21 cellular contexts compared by ENCODE assay signal in genomic region chr20:62715201-62715600, GRCh38. TPM values are rescaled to one million over a fixed set of nuclear protein-coding genes. Genes with fewer than 3 reads are reported as not detected.
"Had no signal": no experiment of that assay in that cellular context is flagged by ENCODE, and none has a peak within 500 bp of the region (broad histone marks: within the 10 kb centered on the region; RNA-seq: fewer than 3 reads in every experiment).

No MANE protein-coding gene starts in this region.

- H3K4me1 Mint-ChIP-seq: endodermal cell had no signal

- H3K4me3 ChIP-seq: dorsolateral prefrontal cortex had no signal

- ATAC-seq: activated naive CD4-positive, alpha-beta T cell treated with anti-CD3 and anti-CD28 coated beads, Interleukin-2, amount 50 U/mL, for 72 hours; left lobe of liver had no signal

- DNase-seq: activated gamma-delta T cell treated with Interleukin-2 at 50 U/mL for 16 hours; activated T-cell treated with anti-CD3 and anti-CD28 coated beads for 4 hours; amygdala; dorsolateral prefrontal cortex; endodermal cell; foreskin melanocyte; glutamatergic neuron; hippocampal formation; islet precursor cell; midbrain; stimulated activated CD4-positive, alpha-beta T cell treated with anti-CD3 and anti-CD28 coated beads, Interleukin-12 subunit alpha, Interleukin-12 subunit beta, amount 100 ng/mL, for 4 hours; stimulated activated CD4-positive, alpha-beta T cell treated with anti-CD3 and anti-CD28 coated beads, Interleukin-1b, Interleukin-23, amount 100 ng/mL, for 48 hours; stimulated activated CD8-positive, alpha-beta memory T cell treated with anti-CD3 and anti-CD28 coated beads, Interleukin-4, amount 100 ng/mL, for 48 hours; stimulated activated naive CD4-positive, alpha-beta T cell; T-helper 1 cell had no signal

- FAIRE-seq: colon had no signal

- H3K27ac ChIP-seq: dorsolateral prefrontal cortex had no signal

- H3K27ac Mint-ChIP-seq: activated naive CD4-positive, alpha-beta T cell treated with anti-CD3 and anti-CD28 coated beads, Interleukin-2, amount 50 U/mL, for 72 hours; activated T-helper 1 cell treated with anti-CD3 and anti-CD28 coated beads, Interleukin-12 subunit alpha, Interleukin-12 subunit beta, Interleukin-2, Interleukin-4 antibody, amounts not matched to agents 30 ng/mL and 10 ng/mL and 1 ng/mL, durations not matched to agents 14 hours and 24 hours and 36 hours; endodermal cell had no signal

- H3K4me3 Mint-ChIP-seq: activated T-helper 1 cell treated with anti-CD3 and anti-CD28 coated beads, Interleukin-12 subunit alpha, Interleukin-12 subunit beta, Interleukin-2, Interleukin-4 antibody, amounts not matched to agents 30 ng/mL and 10 ng/mL and 1 ng/mL, durations not matched to agents 14 hours and 24 hours and 36 hours; endodermal cell had no signal

RNA-seq across cellular contexts. Expression of gene NTSR1, which starts 6.6 kb away (rescaled TPM):
- total RNA-seq: activated naive CD4-positive, alpha-beta T cell treated with anti-CD3 and anti-CD28 coated beads, Interleukin-2, amount 50 U/mL, for 72 hours; activated T-helper 1 cell treated with anti-CD3 and anti-CD28 coated beads, Interleukin-12 subunit alpha, Interleukin-12 subunit beta, Interleukin-2, Interleukin-4 antibody, amounts not matched to agents 30 ng/mL and 10 ng/mL and 1 ng/mL, durations not matched to agents 14 hours and 24 hours and 36 hours; epithelial cell of proximal tubule; myocyte had no signal
